2 cellular contexts compared by ENCODE assay signal in genomic region chr17:73089918-73090317, GRCh38.
TF ChIP-seq lines count a peak whose summit lies in the region.

No MANE protein-coding gene starts in this region.

TF ChIP-seq in SK-N-SH, 30 proteins besides CTCF, POLR2A, EP300 and RAD21 (continued from another document):
- TF ChIP-seq ZBTB33 (IDR thresholded peaks at IDR 0.05; ENCODE audit: borderline replicate concordance, low read depth) (no peak), FOXJ3 (CRISPR knock-in tag; IDR thresholded peaks at IDR 0.05) (no peak), RCOR1 (IDR thresholded peaks at IDR 0.05; ENCODE audit: low read length) (no peak), SMC3 (IDR thresholded peaks at IDR 0.05; ENCODE audit: low read depth, low read length) (no peak), SIN3A (IDR thresholded peaks at IDR 0.05; ENCODE audit: borderline replicate concordance, low read depth, low read length) (no peak), IRF3 (IDR thresholded peaks at IDR 0.05; ENCODE audit: low read depth, low read length) (no peak), MEF2A (IDR thresholded peaks at IDR 0.05; ENCODE audit: borderline replicate concordance, low read depth) (no peak)

TF ChIP-seq in SK-N-SH treated with all-trans-retinoic acid at 6 μM for 48 hours, 23 proteins besides CTCF, POLR2A, EP300 and RAD21 (continued from another document):
- no peak for TF ChIP-seq CSRNP3 (CRISPR knock-in tag; IDR thresholded peaks at IDR 0.05)
- no peak for TF ChIP-seq ZFP3 (CRISPR knock-in tag; IDR thresholded peaks at IDR 0.05)
- TF ChIP-seq TCF4 (CRISPR knock-in tag; IDR thresholded peaks at IDR 0.05; ENCODE audit: borderline replicate concordance), result no peak
- no peak for TF ChIP-seq SNAI2 (CRISPR knock-in tag; IDR thresholded peaks at IDR 0.05)
- no peak for TF ChIP-seq ESRRG (CRISPR knock-in tag; IDR thresholded peaks at IDR 0.05)
